1 cellular context compared by ENCODE assay signal in genomic region chr2:177332041-177332991, GRCh38.
TF ChIP-seq lines count a peak whose summit lies in the region.

No MANE protein-coding gene starts in this region.

TF ChIP-seq in HepG2, 621 proteins besides CTCF, POLR2A, EP300 and RAD21 (continued from another document and continues in another):
- 0 out of 2 replicates have a peak, but pooled peaks have one; percentile 57 for TF ChIP-seq ARID3A (IDR thresholded peaks at IDR 0.05; ENCODE audit: low read depth, low read length)
- no peak for TF ChIP-seq NR2F6 (IDR thresholded peaks at IDR 0.05)
- TF ChIP-seq NR2F6 (CRISPR knock-in tag; IDR thresholded peaks at IDR 0.05) = no peak
- TF ChIP-seq FOXK1 (CRISPR knock-in tag; IDR thresholded peaks at IDR 0.05; ENCODE audit: borderline replicate concordance, low read depth) = 0 out of 2 replicates have a peak, but pooled peaks have one; percentile 59
- TF ChIP-seq RFXAP (CRISPR knock-in tag; IDR thresholded peaks at IDR 0.05; ENCODE audit: borderline replicate concordance) = no peak
- TF ChIP-seq XRCC5 (optimal IDR thresholded peaks at IDR 0.05; ENCODE audit: low read length) = peak; percentile 33
- TF ChIP-seq HMGXB4 (CRISPR knock-in tag; IDR thresholded peaks at IDR 0.05; ENCODE audit: borderline replicate concordance in 1 of 2, low read depth in 1 of 2) = peak in 1 of 2 experiments; percentile 63; a peak in 1 of 4 replicates
- TF ChIP-seq ZNF879 (CRISPR knock-in tag; IDR thresholded peaks at IDR 0.05) = peak; percentile 22; the same call in 1 of the 2 replicates
- TF ChIP-seq RARG (CRISPR knock-in tag; IDR thresholded peaks at IDR 0.05; ENCODE audit: low read depth) = no peak
- TF ChIP-seq TBL1XR1 (IDR thresholded peaks at IDR 0.05; ENCODE audit: borderline replicate concordance, low read length, partially characterized antibody) = peak; percentile 18
- 0 out of 2 replicates have a peak, but pooled peaks have one; percentile 54 for TF ChIP-seq NCOA2 (CRISPR knock-in tag; IDR thresholded peaks at IDR 0.05)
- no peak for TF ChIP-seq KDM3A (CRISPR knock-in tag; IDR thresholded peaks at IDR 0.05; ENCODE audit: low read depth)
- no peak for TF ChIP-seq GABPB1 (CRISPR knock-in tag; IDR thresholded peaks at IDR 0.05)
- TF ChIP-seq KDM5A (IDR thresholded peaks at IDR 0.05; ENCODE audit: borderline replicate concordance, low read length) = peak; percentile 47; the same call in 1 of the 2 replicates
- 0 out of 2 replicates have a peak, but pooled peaks have one; percentile 48 for TF ChIP-seq ERF (CRISPR knock-in tag; IDR thresholded peaks at IDR 0.05)
- peak; percentile 93 for TF ChIP-seq SMC3 (IDR thresholded peaks at IDR 0.05; ENCODE audit: low read length)
- 0 out of 2 replicates have a peak, but pooled peaks have one; percentile 33 for TF ChIP-seq SPEN (CRISPR knock-in tag; IDR thresholded peaks at IDR 0.05; ENCODE audit: low read depth)
- no peak for TF ChIP-seq ZNF142 (CRISPR knock-in tag; IDR thresholded peaks at IDR 0.05)
- peak; percentile 7; the same call in 1 of the 2 replicates for TF ChIP-seq SOX5 (CRISPR knock-in tag; IDR thresholded peaks at IDR 0.05; ENCODE audit: borderline replicate concordance)
- 0 out of 2 replicates have a peak, but pooled peaks have one; percentile 16 for TF ChIP-seq CCDC6 (CRISPR knock-in tag; IDR thresholded peaks at IDR 0.05)
- no peak for TF ChIP-seq KMT2B (CRISPR knock-in tag; IDR thresholded peaks at IDR 0.05)
- peak; percentile 53 for TF ChIP-seq TEAD3 (CRISPR knock-in tag; optimal IDR thresholded peaks at IDR 0.05; ENCODE audit: borderline replicate concordance)
- TF ChIP-seq GATAD2A (CRISPR knock-in tag; IDR thresholded peaks at IDR 0.05) = peak; percentile 62
- TF ChIP-seq THAP11 (CRISPR knock-in tag; IDR thresholded peaks at IDR 0.05) = peak; percentile 25; the same call in 1 of the 2 replicates
- no peak for TF ChIP-seq ATF2 (CRISPR knock-in tag; IDR thresholded peaks at IDR 0.05)
- peak; percentile 37; the same call in 1 of the 2 replicates for TF ChIP-seq ARID4A (CRISPR knock-in tag; IDR thresholded peaks at IDR 0.05; ENCODE audit: borderline replicate concordance)
- TF ChIP-seq ARID5B (CRISPR knock-in tag; IDR thresholded peaks at IDR 0.05) = peak; percentile 52
- no peak for TF ChIP-seq ESRRA (CRISPR knock-in tag; IDR thresholded peaks at IDR 0.05; ENCODE audit: low read depth)
- no peak for TF ChIP-seq FUBP1 (CRISPR knock-in tag; IDR thresholded peaks at IDR 0.05; ENCODE audit: borderline replicate concordance)
- TF ChIP-seq STAG1 (CRISPR knock-in tag; IDR thresholded peaks at IDR 0.05) = peak; percentile 91
- TF ChIP-seq HOMEZ (CRISPR knock-in tag; IDR thresholded peaks at IDR 0.05; ENCODE audit: low read depth) = 0 out of 2 replicates have a peak, but pooled peaks have one; percentile 20
- peak; percentile 58; the same call in 1 of the 2 replicates for TF ChIP-seq ZMYM4 (CRISPR knock-in tag; IDR thresholded peaks at IDR 0.05)
- peak; percentile 52 for TF ChIP-seq YY1 (IDR thresholded peaks at IDR 0.05; ENCODE audit: insufficient read depth, insufficient replicate concordance, low read depth, low read length)
